1 cellular context compared by ENCODE assay signal in the genomic region with DNA sequence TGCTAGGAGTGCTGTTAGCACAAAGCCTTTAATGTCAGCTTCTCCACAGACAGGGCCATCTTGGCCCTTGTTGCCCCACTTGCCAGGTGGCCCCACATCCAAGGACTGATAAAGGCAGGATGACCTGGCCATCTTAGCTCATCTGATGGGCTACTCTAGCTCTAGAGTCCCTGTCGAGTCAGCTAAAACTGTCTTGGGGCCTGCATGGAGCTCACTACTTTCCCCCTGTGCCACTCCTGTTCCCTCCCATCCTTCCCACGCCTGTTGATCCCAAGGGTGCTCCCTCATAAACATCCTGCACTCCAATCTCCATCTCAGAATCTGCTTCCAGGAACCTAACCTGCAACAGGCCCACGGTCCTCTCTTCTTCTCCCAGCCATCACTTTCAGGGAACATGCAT.
TF ChIP-seq lines count a peak whose summit lies in the region.

No MANE protein-coding gene starts in this region.

TF ChIP-seq in IMR-90, 13 proteins besides CTCF, POLR2A, EP300 and RAD21 (continued from another document):
- TF ChIP-seq, protein P1, sequence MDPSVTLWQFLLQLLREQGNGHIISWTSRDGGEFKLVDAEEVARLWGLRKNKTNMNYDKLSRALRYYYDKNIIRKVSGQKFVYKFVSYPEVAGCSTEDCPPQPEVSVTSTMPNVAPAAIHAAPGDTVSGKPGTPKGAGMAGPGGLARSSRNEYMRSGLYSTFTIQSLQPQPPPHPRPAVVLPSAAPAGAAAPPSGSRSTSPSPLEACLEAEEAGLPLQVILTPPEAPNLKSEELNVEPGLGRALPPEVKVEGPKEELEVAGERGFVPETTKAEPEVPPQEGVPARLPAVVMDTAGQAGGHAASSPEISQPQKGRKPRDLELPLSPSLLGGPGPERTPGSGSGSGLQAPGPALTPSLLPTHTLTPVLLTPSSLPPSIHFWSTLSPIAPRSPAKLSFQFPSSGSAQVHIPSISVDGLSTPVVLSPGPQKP (IDR thresholded peaks at IDR 0.05; ENCODE audit: borderline replicate concordance, low read depth, low read length): no peak
- TF ChIP-seq, protein P2, sequence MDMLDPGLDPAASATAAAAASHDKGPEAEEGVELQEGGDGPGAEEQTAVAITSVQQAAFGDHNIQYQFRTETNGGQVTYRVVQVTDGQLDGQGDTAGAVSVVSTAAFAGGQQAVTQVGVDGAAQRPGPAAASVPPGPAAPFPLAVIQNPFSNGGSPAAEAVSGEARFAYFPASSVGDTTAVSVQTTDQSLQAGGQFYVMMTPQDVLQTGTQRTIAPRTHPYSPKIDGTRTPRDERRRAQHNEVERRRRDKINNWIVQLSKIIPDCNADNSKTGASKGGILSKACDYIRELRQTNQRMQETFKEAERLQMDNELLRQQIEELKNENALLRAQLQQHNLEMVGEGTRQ (IDR thresholded peaks at IDR 0.05; ENCODE audit: low read depth, low read length): no peak
- TF ChIP-seq CHD1 (IDR thresholded peaks at IDR 0.05; ENCODE audit: low read depth, low read length) (no peak), RCOR1 (IDR thresholded peaks at IDR 0.05; ENCODE audit: insufficient replicate concordance, low read length) (no peak), NFE2L2 (IDR thresholded peaks at IDR 0.05; ENCODE audit: low read depth, low read length) (no peak), MAFK (IDR thresholded peaks at IDR 0.05; ENCODE audit: low read depth, low read length) (no peak), CEBPB (IDR thresholded peaks at IDR 0.05; ENCODE audit: low read depth, low read length) (no peak), FOS (IDR thresholded peaks at IDR 0.05; ENCODE audit: low read depth, low read length) (no peak), BHLHE40 (IDR thresholded peaks at IDR 0.05; ENCODE audit: low read depth, low read length) (no peak), SMC3 (IDR thresholded peaks at IDR 0.05; ENCODE audit: low read depth, low read length) (no peak), RFX5 (IDR thresholded peaks at IDR 0.05; ENCODE audit: low read depth, low read length) (no peak)
